In the genomic region with DNA sequence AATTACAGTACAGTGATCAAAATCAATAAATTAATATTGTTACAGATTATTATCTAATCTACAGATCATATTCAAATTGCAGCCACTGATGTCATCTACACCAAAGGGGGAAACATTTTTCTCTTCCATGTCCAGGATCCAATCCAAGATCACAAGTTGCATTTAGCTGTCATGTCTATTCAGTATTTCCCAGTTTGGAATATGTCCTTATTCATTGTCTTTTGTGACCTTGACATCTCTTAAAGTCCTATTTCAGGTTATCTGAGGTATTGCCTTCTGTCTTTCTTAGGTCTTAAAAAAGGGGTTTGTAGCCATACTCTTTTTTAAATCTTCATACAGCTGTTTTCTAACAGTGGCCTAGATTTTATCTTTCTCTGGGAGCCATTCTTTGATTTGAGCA, we compare ENCODE assay signal across 22 cellular contexts.
"Had no signal": no experiment of that assay in that cellular context is flagged by ENCODE, and none has a peak within 500 bp of the region (broad histone marks: within the 10 kb centered on the region; RNA-seq: fewer than 3 reads in every experiment).

No MANE protein-coding gene starts in this region.

- H3K36me3 ChIP-seq: adrenal gland, breast epithelium had no signal

- H3K9me3 Mint-ChIP-seq: activated CD8-positive, alpha-beta T cell treated with anti-CD3 and anti-CD28 coated beads for 36 hours; activated naive CD8-positive, alpha-beta T cell treated with anti-CD3 and anti-CD28 coated beads, Interleukin-2, amount 10 ng/mL, durations not matched to agents 7 days and 5 days; central memory CD8-positive, alpha-beta T cell; T-helper 1 cell treated with Interleukin-12 subunit alpha and Interleukin-12 subunit beta and Interleukin-4 antibody, amounts not matched to agents 30 μg/mL and 1 μg/mL, for 36 hours had no signal

- H3K27ac Mint-ChIP-seq: activated CD8-positive, alpha-beta T cell treated with anti-CD3 and anti-CD28 coated beads for 36 hours; activated naive CD8-positive, alpha-beta T cell treated with anti-CD3 and anti-CD28 coated beads, Interleukin-2, amount 10 ng/mL, durations not matched to agents 7 days and 5 days; T-helper 1 cell treated with Interleukin-12 subunit alpha and Interleukin-12 subunit beta and Interleukin-4 antibody, amounts not matched to agents 30 μg/mL and 1 μg/mL, for 36 hours had no signal

- H3K27ac ChIP-seq: breast epithelium had no signal

- H3K9me3 ChIP-seq: adrenal gland, breast epithelium had no signal

- ATAC-seq: activated CD8-positive, alpha-beta T cell treated with anti-CD3 and anti-CD28 coated beads for 36 hours had no signal

- H3K27me3 Mint-ChIP-seq: activated CD8-positive, alpha-beta T cell treated with anti-CD3 and anti-CD28 coated beads for 36 hours; activated naive CD8-positive, alpha-beta T cell treated with anti-CD3 and anti-CD28 coated beads, Interleukin-2, amount 10 ng/mL, durations not matched to agents 7 days and 5 days; central memory CD8-positive, alpha-beta T cell had no signal

- H3K4me3 ChIP-seq: adrenal gland, breast epithelium had no signal

- H3K4me1 ChIP-seq: breast epithelium had no signal

- DNase-seq: activated CD4-positive, CD25-positive, alpha-beta regulatory T cell; activated CD8-positive, alpha-beta memory T cell treated with anti-CD3 and anti-CD28 coated beads, Interleukin-2, amount 50 U/mL, for 4 hours; activated CD8-positive, alpha-beta T cell treated with anti-CD3 and anti-CD28 coated beads for 36 hours; activated naive CD4-positive, alpha-beta T cell treated with anti-CD3 and anti-CD28 coated beads, Interleukin-2, amount 50 U/mL, for 16 hours; activated naive CD8-positive, alpha-beta T cell treated with anti-CD3 and anti-CD28 coated beads, Interleukin-2, amount 10 ng/mL, durations not matched to agents 7 days and 5 days; anterior cingulate cortex; Karpas-422; MM.1S; NCI-H1105; NCI-H1436; NCI-H1694 treated with DMSO at 0.1 percent for 48 hours; NCI-H2029 treated with DMSO at 0.1 percent for 48 hours; NCI-H345; NCI-H510A; NCI-H526 treated with DMSO at 0.1 percent for 48 hours; NCI-H82; SHP77; T-helper 9 cell had no signal

- H3K27me3 ChIP-seq: adrenal gland, breast epithelium had no signal

- H3K4me3 Mint-ChIP-seq: activated CD8-positive, alpha-beta T cell treated with anti-CD3 and anti-CD28 coated beads for 36 hours; activated naive CD8-positive, alpha-beta T cell treated with anti-CD3 and anti-CD28 coated beads, Interleukin-2, amount 10 ng/mL, durations not matched to agents 7 days and 5 days; central memory CD8-positive, alpha-beta T cell; T-helper 1 cell treated with Interleukin-12 subunit alpha and Interleukin-12 subunit beta and Interleukin-4 antibody, amounts not matched to agents 30 μg/mL and 1 μg/mL, for 36 hours had no signal
